8 cellular contexts compared by ENCODE assay signal in genomic region chr19:11088508-11089253, GRCh38. TPM values are rescaled to one million over a fixed set of nuclear protein-coding genes. Genes with fewer than 3 reads are reported as not detected.
A peak's percentile ranks its signal among the peaks of the same experiment; 100 is the strongest.
DNase-seq lines count a peak whose midpoint lies in the region; ATAC-seq and TF ChIP-seq lines count a peak whose summit lies in the region.

No MANE protein-coding gene starts in this region.

- peaks cover 40% of the 10 kb centered on the region for H3K4me1 ChIP-seq in CD8-positive, alpha-beta T cell (ENCODE audit: insufficient read depth, low read length)
- peaks cover 14% of the 10 kb centered on the region for H3K4me1 ChIP-seq in ectodermal cell (ENCODE audit: control insufficient read depth, insufficient read depth, low read length)
- peaks cover 3 to 8% of the 10 kb centered on the region in 2 donors for H3K4me1 ChIP-seq in muscle layer of duodenum (ENCODE audit: control insufficient read depth in 1 of 2, insufficient read depth in 2 of 2, low read length in 2 of 2)
- H3K4me1 ChIP-seq in aorta (ENCODE audit: control insufficient read depth in 1 of 2, insufficient read depth in 2 of 2, low read length in 2 of 2) = peaks cover 0 to 2% of the 10 kb centered on the region in 2 donors

- no peaks in the 10 kb centered on the region for H3K9me3 Mint-ChIP-seq in CD8-positive, alpha-beta T cell

- 39% methylated on average over 10 of the region's 11 CpGs for WGBS in ectodermal cell, 2 experiments
- 6 to 11% methylated on average over 11 of the region's 11 CpGs for WGBS in aorta, 2 donors

- ATAC-seq in CD8-positive, alpha-beta T cell = no peak
- no peak for ATAC-seq in GM21360 (IDR thresholded peaks at IDR 0.05; ENCODE audit: unreplicated experiment)
- no peak for ATAC-seq in aorta (ENCODE audit: low FRiP score)

- intact Hi-C loops in CD8-positive, alpha-beta T cell (cut with DNase I, micrococcal nuclease) = loop anchor here (1.0 to 2.0 kb wide), 2 partner anchors 52 to 509 kb away; partner anchors contain the start of gene ZNF627 (in 1 of the 2)
- intact Hi-C loops in aorta (cut with DNase I) = no loop called here

- no peak for DNase-seq in CD8-positive, alpha-beta T cell
- peak; percentile 53 for DNase-seq in NCI-H748 (lab: John Stamatoyannopoulos, UW; ENCODE audit: unreplicated experiment)
- DNase-seq in stimulated activated CD4-positive, alpha-beta T cell treated with anti-CD3 and anti-CD28 coated beads, Interleukin-4, amount 100 ng/mL, for 24 hours = no peak
- no peak for DNase-seq in aorta
- DNase-seq in iPS-NIHi11 (ENCODE audit: low spot score) = no peak

- no peaks in the 10 kb centered on the region for H3K27me3 ChIP-seq in CD8-positive, alpha-beta T cell (ENCODE audit: insufficient read depth, low read length)
- H3K27me3 ChIP-seq in ectodermal cell (ENCODE audit: control insufficient read depth, insufficient read depth, low read length, poor library complexity, severe bottlenecking) (no peaks in the 10 kb centered on the region), muscle layer of duodenum (ENCODE audit: low read depth, low read length) (no peaks in the 10 kb centered on the region), aorta (ENCODE audit: control insufficient read depth in 1 of 2, insufficient read depth in 2 of 2, low read length in 1 of 2) (no peaks in the 10 kb centered on the region)

- H3K27ac ChIP-seq in CD8-positive, alpha-beta T cell (ENCODE audit: low read depth, low read length) = no peak overlapping the region
- H3K27ac ChIP-seq in ectodermal cell (ENCODE audit: insufficient read depth, low read depth, low read length, poor library complexity, severe bottlenecking) (peak overlapping the region; percentile 84), muscle layer of duodenum (ENCODE audit: low read length) (peak overlapping the region; percentile 93), aorta (ENCODE audit: low read depth in 1 of 2, low read length in 2 of 2) (peak overlapping the region in 1 of 2 donors; percentile 88)

- no peaks in the 10 kb centered on the region for H3K36me3 ChIP-seq in CD8-positive, alpha-beta T cell (ENCODE audit: insufficient read depth, low read length)
- H3K36me3 ChIP-seq in ectodermal cell (ENCODE audit: control insufficient read depth, insufficient read depth, low read length) (no peaks in the 10 kb centered on the region), muscle layer of duodenum (ENCODE audit: control insufficient read depth in 1 of 2, insufficient read depth in 2 of 2, low read length in 2 of 2) (no peaks in the 10 kb centered on the region), aorta (ENCODE audit: control insufficient read depth in 1 of 2, insufficient read depth in 2 of 2, low read length in 1 of 2) (no peaks in the 10 kb centered on the region)

- peak overlapping the region; percentile 93 for H3K4me3 ChIP-seq in CD8-positive, alpha-beta T cell (ENCODE audit: low read depth, low read length)
- H3K4me3 ChIP-seq in ectodermal cell (ENCODE audit: insufficient read depth, low read depth, low read length) (peak overlapping the region; percentile 98), muscle layer of duodenum (ENCODE audit: low read depth in 1 of 2, low read length in 2 of 2) (peak overlapping the region; percentile 51 to 67), aorta (ENCODE audit: low read length in 2 of 2) (peak overlapping the region in 1 of 2 donors; percentile 9)

- no peaks in the 10 kb centered on the region for H3K9me3 ChIP-seq in CD8-positive, alpha-beta T cell (ENCODE audit: low read length)
- H3K9me3 ChIP-seq in ectodermal cell (ENCODE audit: control insufficient read depth, low read length) (no peaks in the 10 kb centered on the region), muscle layer of duodenum (ENCODE audit: control insufficient read depth in 1 of 2, low read length in 2 of 2) (no peaks in the 10 kb centered on the region), aorta (ENCODE audit: control insufficient read depth, low read length) (no peaks in the 10 kb centered on the region)

- H3K4me3 Mint-ChIP-seq in CD8-positive, alpha-beta T cell = peak overlapping the region; percentile 86

- H3K36me3 Mint-ChIP-seq in CD8-positive, alpha-beta T cell = no peaks in the 10 kb centered on the region

- no peaks in the 10 kb centered on the region for H3K27me3 Mint-ChIP-seq in CD8-positive, alpha-beta T cell (ENCODE audit: low read depth)

- peak overlapping the region; percentile 92 for H3K27ac Mint-ChIP-seq in CD8-positive, alpha-beta T cell

- H3K4me1 Mint-ChIP-seq in CD8-positive, alpha-beta T cell (ENCODE audit: low read depth) = peaks cover 39% of the 10 kb centered on the region

- POLR2A ChIA-PET in CD8-positive, alpha-beta T cell (lab: Charles Lee) = interaction anchor here (0.6 to 2.0 kb wide), 3 partner anchors 40 to 90 kb away, joined by 3 to 8 read pairs (median 4); partner anchors contain the start of gene SPC24

- no peak for TF ChIP-seq CTCF in CD8-positive, alpha-beta T cell (IDR thresholded peaks at IDR 0.05)

- CTCF ChIA-PET in CD8-positive, alpha-beta T cell (lab: Charles Lee) = interaction anchor here (0.9 to 3.2 kb wide), 5 partner anchors 13 to 394 kb away, joined by 3 to 16 read pairs (median 4); no protein-coding TSS in a partner anchor

RNA-seq across cellular contexts. Expression of gene LDLR, which starts 0.6 kb away (rescaled TPM):
- total RNA-seq in CD8-positive, alpha-beta T cell = 10 to 100 TPM; 60.5 to 67.0 TPM
- 84.3 TPM for polyA plus RNA-seq in ectodermal cell (2013, experiment 1 of 4)
- 68.6 TPM for polyA plus RNA-seq in ectodermal cell (2013, experiment 2 of 4)
- polyA plus RNA-seq in ectodermal cell (2013, experiment 3 of 4) = 46.7 TPM
- 49.6 TPM for polyA plus RNA-seq in ectodermal cell (2013, experiment 4 of 4)
- total RNA-seq in aorta = 10 to 100 TPM; 50.4 to 94.0 TPM
- polyA plus RNA-seq in aorta = 1 to 10 TPM; 3.4 to 9.5 TPM

Comparison
In these comparisons a context has a peak if more than half of its experiments do, and no peak if none do; other contexts are left out.
1. intact Hi-C loops: an anchor here in CD8-positive, alpha-beta T cell (1.0 to 2.0 kb wide); none called in aorta.